In genomic region chr6:90284236-90284744, GRCh38 we compare ENCODE assay signal across 1 cellular context.
TF ChIP-seq lines count a peak whose summit lies in the region.

No MANE protein-coding gene starts in this region.

TF ChIP-seq in GM12878, 131 proteins besides CTCF, POLR2A, EP300 and RAD21 (continued from another document):
- TF ChIP-seq SP1 (IDR thresholded peaks at IDR 0.05; ENCODE audit: low read depth, low read length) (no peak), NKRF (conservative IDR thresholded peaks at IDR 0.05) (no peak), SREBF2 (IDR thresholded peaks at IDR 0.05; ENCODE audit: low read length) (no peak), ZBTB11 (CRISPR knock-in tag; IDR thresholded peaks at IDR 0.05) (no peak), CREB1 (IDR thresholded peaks at IDR 0.05; ENCODE audit: low read depth) (no peak), NFIC (IDR thresholded peaks at IDR 0.05; ENCODE audit: low read depth, low read length) (no peak), JUNB (IDR thresholded peaks at IDR 0.05) (no peak), POLR2AphosphoS2 (IDR thresholded peaks at IDR 0.05; ENCODE audit: low read depth, low read length) (no peak)
